Comparison of ENCODE assay signal across 8 cellular contexts in genomic region chr14:21987937-21988336, GRCh38.
A peak's percentile ranks its signal among the peaks of the same experiment; 100 is the strongest.
DNase-seq lines count a peak whose midpoint lies in the region; ATAC-seq and TF ChIP-seq lines count a peak whose summit lies in the region.

No MANE protein-coding gene starts in this region.

- no peak overlapping the region for H2AFZ ChIP-seq in PC-3 (ENCODE audit: low read length)

- no peaks in the 10 kb centered on the region for H4K20me1 ChIP-seq in PC-3 (ENCODE audit: low read length)

- H3K4me1 ChIP-seq in left ventricle myocardium inferior (no peaks in the 10 kb centered on the region), PC-3 (ENCODE audit: insufficient read depth, low read length) (no peaks in the 10 kb centered on the region; the same call in 1 of the 2 replicates)

- ATAC-seq in left ventricle myocardium superior (no peak), PC-3 (peak; percentile 59), sciatic nerve (peak; percentile 48), GM21423 (IDR thresholded peaks at IDR 0.05; ENCODE audit: unreplicated experiment) (no peak), HG02884 (IDR thresholded peaks at IDR 0.05; ENCODE audit: unreplicated experiment) (no peak)
- no peak for ATAC-seq in effector memory CD8-positive, alpha-beta T cell (replicated peaks)

- H3K27ac ChIP-seq in left ventricle myocardium inferior (replicated peaks) (no peak overlapping the region), PC-3 (ENCODE audit: low read length) (no peak overlapping the region)

- peaks cover 37% of the 10 kb centered on the region for H3K27me3 ChIP-seq in left ventricle myocardium inferior (ENCODE audit: low read depth)
- peaks cover 15% of the 10 kb centered on the region for H3K27me3 ChIP-seq in PC-3 (ENCODE audit: low read length)

- H3K9me3 ChIP-seq in left ventricle myocardium inferior (replicated peaks): no peaks in the 10 kb centered on the region
- no peaks in the 10 kb centered on the region for H3K9me3 ChIP-seq in PC-3 (ENCODE audit: low read length)

- H3K9me2 ChIP-seq in PC-3 (replicated peaks; ENCODE audit: low read length): no peaks in the 10 kb centered on the region

- no peaks in the 10 kb centered on the region for H3K36me3 Mint-ChIP-seq in endothelial cell (ENCODE audit: low read depth, unreplicated experiment)
- H3K36me3 Mint-ChIP-seq in effector memory CD8-positive, alpha-beta T cell (ENCODE audit: insufficient read depth): no peaks in the 10 kb centered on the region

- H3K4me2 ChIP-seq in PC-3 (ENCODE audit: low read length): no peak overlapping the region

- no peaks in the 10 kb centered on the region for H3K4me1 Mint-ChIP-seq in endothelial cell (ENCODE audit: unreplicated experiment)
- no peaks in the 10 kb centered on the region for H3K4me1 Mint-ChIP-seq in effector memory CD8-positive, alpha-beta T cell (ENCODE audit: low read depth in 2 of 2)

- TF ChIP-seq CTCF in left ventricle myocardium inferior (IDR thresholded peaks at IDR 0.05; ENCODE audit: borderline replicate concordance) (peak; percentile 46), PC-3 (conservative IDR thresholded peaks at IDR 0.05; ENCODE audit: low read depth, low read length) (peak; percentile 75), endothelial cell (IDR thresholded peaks at IDR 0.05; ENCODE audit: unreplicated experiment) (peak; percentile 59)

- POLR2A ChIA-PET in PC-3 (lab: Charles Lee; ENCODE audit: unreplicated experiment): interaction anchor here (0.6 kb wide), 1 partner anchor 493 kb away, joined by 3 read pairs; no protein-coding TSS in a partner anchor

- H3K36me3 ChIP-seq in left ventricle myocardium inferior: no peaks in the 10 kb centered on the region
- H3K36me3 ChIP-seq in PC-3 (ENCODE audit: low read depth, low read length): no peaks in the 10 kb centered on the region

- H3K27me3 Mint-ChIP-seq in endothelial cell (ENCODE audit: unreplicated experiment): no peaks in the 10 kb centered on the region
- no peaks in the 10 kb centered on the region for H3K27me3 Mint-ChIP-seq in effector memory CD8-positive, alpha-beta T cell

- no peaks in the 10 kb centered on the region for H3F3A ChIP-seq in PC-3 (ENCODE audit: low read length, unreplicated experiment)

- intact Hi-C loops in left ventricle myocardium inferior (cut with micrococcal nuclease): no loop called here
- intact Hi-C loops in left ventricle myocardium superior (cut with micrococcal nuclease): no loop called here
- intact Hi-C loops in PC-3 (cut with micrococcal nuclease): no loop called here
- intact Hi-C loops in sciatic nerve (cut with DNase I): no loop called here

- no peaks in the 10 kb centered on the region for H3K9me3 Mint-ChIP-seq in endothelial cell (ENCODE audit: unreplicated experiment)
- H3K9me3 Mint-ChIP-seq in effector memory CD8-positive, alpha-beta T cell: no peaks in the 10 kb centered on the region

- H3K79me2 ChIP-seq in PC-3 (ENCODE audit: low read length): no peaks in the 10 kb centered on the region

- H3K4me3 ChIP-seq in left ventricle myocardium inferior (no peak overlapping the region), PC-3 (ENCODE audit: low read length) (no peak overlapping the region)

- H3K9ac ChIP-seq in PC-3 (ENCODE audit: low read length): no peak overlapping the region

- BruUV-seq in PC-3 (replicated peaks; lab: Mats Ljungman, UMichigan): no TSS peak

- CTCF ChIA-PET in PC-3 (lab: Charles Lee): interaction anchor here (0.6 to 1.0 kb wide), 5 partner anchors 9 to 358 kb away, joined by 3 to 5 read pairs (median 4); no protein-coding TSS in a partner anchor

- DNase-seq in left ventricle myocardium inferior (no peak), left ventricle myocardium superior (no peak), PC-3 (peak; percentile 75), endothelial cell (ENCODE audit: low spot score) (peak; percentile 44), sciatic nerve (ENCODE audit: low spot score) (no peak)
- DNase-seq in effector memory CD8-positive, alpha-beta T cell: no peak

- H3K27ac Mint-ChIP-seq in endothelial cell (ENCODE audit: unreplicated experiment): no peak overlapping the region
- H3K27ac Mint-ChIP-seq in effector memory CD8-positive, alpha-beta T cell: no peak overlapping the region

- no peak overlapping the region for H3K4me3 Mint-ChIP-seq in endothelial cell (ENCODE audit: unreplicated experiment)
- no peak overlapping the region for H3K4me3 Mint-ChIP-seq in effector memory CD8-positive, alpha-beta T cell

Comparison
In these comparisons a context has a peak if more than half of its experiments do, and no peak if none do; other contexts are left out.
1. DNase-seq: peak in PC-3 (single experiment) and endothelial cell (single experiment); none in left ventricle myocardium inferior (single experiment), left ventricle myocardium superior (single experiment), sciatic nerve (single experiment) and effector memory CD8-positive, alpha-beta T cell (0 of 3).
2. ATAC-seq: peak in PC-3 (single experiment) and sciatic nerve (single experiment); none in left ventricle myocardium superior (single experiment), GM21423 (single experiment), effector memory CD8-positive, alpha-beta T cell (single experiment) and HG02884 (single experiment).
3. Peak in every context shown above with its lines, with median percentiles within 50 percentile points of each other: CTCF ChIP-seq.